Comparison of ENCODE assay signal across 22 cellular contexts in genomic region chr10:89655722-89656121, GRCh38.
"Had no signal": no experiment of that assay in that cellular context is flagged by ENCODE, and none has a peak within 500 bp of the region (broad histone marks: within the 10 kb centered on the region; RNA-seq: fewer than 3 reads in every experiment).

No MANE protein-coding gene starts in this region.

- H3K4me3 ChIP-seq: heart left ventricle, lung, pancreas, psoas muscle, right atrium auricular region, testis, uterus had no signal

- H3K4me1 Mint-ChIP-seq: activated CD4-positive, alpha-beta T cell treated with anti-CD3 and anti-CD28 coated beads for 36 hours; activated naive CD8-positive, alpha-beta T cell treated with anti-CD3 and anti-CD28 coated beads, Interleukin-2, amount 50 U/mL, for 24 hours had no signal

- DNase-seq: activated CD4-positive, alpha-beta memory T cell treated with anti-CD3 and anti-CD28 coated beads for 36 hours; activated CD4-positive, alpha-beta T cell treated with anti-CD3 and anti-CD28 coated beads for 36 hours; activated gamma-delta T cell; activated naive CD4-positive, alpha-beta T cell treated with anti-CD3 and anti-CD28 coated beads, Interleukin-2, amount 50 U/mL, for 16 hours; activated naive CD8-positive, alpha-beta T cell treated with anti-CD3 and anti-CD28 coated beads, Interleukin-2, amount 50 U/mL, for 24 hours; cortex of kidney; endodermal cell; heart left ventricle; natural killer cell; pancreas; psoas muscle; stimulated activated CD4-positive, alpha-beta T cell treated with anti-CD3 and anti-CD28 coated beads, Interleukin-12 subunit alpha, Interleukin-12 subunit beta, amount 100 ng/mL, for 4 hours; stimulated activated CD4-positive, alpha-beta T cell treated with anti-CD3 and anti-CD28 coated beads, Interleukin-4, amount 100 ng/mL, for 4 hours; T-helper 1 cell; T-helper 9 cell; testis; trophoblast cell; uterus had no signal

- FAIRE-seq: keratinocyte, pancreas had no signal

- H3K4me3 Mint-ChIP-seq: activated CD4-positive, alpha-beta memory T cell treated with anti-CD3 and anti-CD28 coated beads for 36 hours; activated CD4-positive, alpha-beta T cell treated with anti-CD3 and anti-CD28 coated beads for 36 hours; activated naive CD8-positive, alpha-beta T cell treated with anti-CD3 and anti-CD28 coated beads, Interleukin-2, amount 50 U/mL, for 24 hours; endodermal cell; natural killer cell; WTC11 had no signal

- ATAC-seq: activated CD4-positive, alpha-beta T cell treated with anti-CD3 and anti-CD28 coated beads for 36 hours; activated naive CD8-positive, alpha-beta T cell treated with anti-CD3 and anti-CD28 coated beads, Interleukin-2, amount 50 U/mL, for 24 hours; heart left ventricle; natural killer cell; pancreas; psoas muscle had no signal

- H3K27ac Mint-ChIP-seq: activated CD4-positive, alpha-beta memory T cell treated with anti-CD3 and anti-CD28 coated beads for 36 hours; activated CD4-positive, alpha-beta T cell treated with anti-CD3 and anti-CD28 coated beads for 36 hours; activated naive CD8-positive, alpha-beta T cell treated with anti-CD3 and anti-CD28 coated beads, Interleukin-2, amount 50 U/mL, for 24 hours; endodermal cell; natural killer cell; WTC11 had no signal

- H3K36me3 Mint-ChIP-seq: activated CD4-positive, alpha-beta memory T cell treated with anti-CD3 and anti-CD28 coated beads for 36 hours; natural killer cell had no signal

- H3K9me3 ChIP-seq: pancreas, psoas muscle, right atrium auricular region, testis, uterus had no signal

- H3K9me3 Mint-ChIP-seq: natural killer cell had no signal

- H3K36me3 ChIP-seq: heart left ventricle, pancreas, right atrium auricular region, uterus had no signal

- H3K27me3 ChIP-seq: heart left ventricle, pancreas, right atrium auricular region, testis, uterus had no signal

- H3K27ac ChIP-seq: heart left ventricle, pancreas, psoas muscle, right atrium auricular region, testis, uterus had no signal

- H3K4me1 ChIP-seq: pancreas, uterus had no signal

- H3K27me3 Mint-ChIP-seq: activated CD4-positive, alpha-beta memory T cell treated with anti-CD3 and anti-CD28 coated beads for 36 hours; activated CD4-positive, alpha-beta T cell treated with anti-CD3 and anti-CD28 coated beads for 36 hours had no signal
